ENCODE assay signal across 20 cellular contexts in the genomic region with DNA sequence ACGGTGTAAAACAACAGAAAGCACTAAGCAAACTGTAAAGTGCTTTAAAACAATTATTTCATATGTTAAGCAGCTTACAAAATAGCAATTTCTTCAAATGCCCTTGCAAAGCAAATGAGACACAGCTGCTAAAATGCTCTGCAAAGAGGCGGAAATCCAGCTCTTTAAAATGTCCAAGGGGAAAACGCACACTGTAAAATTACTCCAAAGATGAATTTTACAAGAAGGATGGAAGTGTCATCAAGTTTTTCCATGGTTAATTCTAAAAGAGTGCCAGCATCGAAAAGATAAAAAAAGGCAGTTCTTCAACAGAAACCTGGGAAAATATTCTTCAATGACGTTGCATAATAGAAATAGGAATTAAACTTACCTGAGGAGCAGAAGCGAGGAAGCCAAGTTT.
DNase-seq lines count a peak whose midpoint lies in the region; ATAC-seq and TF ChIP-seq lines count a peak whose summit lies in the region.
"Had no signal": no experiment of that assay in that cellular context is flagged by ENCODE, and none has a peak within 500 bp of the region (broad histone marks: within the 10 kb centered on the region; RNA-seq: fewer than 3 reads in every experiment).

No MANE protein-coding gene starts in this region.

- H3K27ac Mint-ChIP-seq in MCF 10A (ENCODE audit: low read depth, unreplicated experiment): peak overlapping the region; percentile 90
- H3K27ac Mint-ChIP-seq: activated CD4-positive, alpha-beta T cell treated with anti-CD3 and anti-CD28 coated beads for 36 hours; activated naive CD8-positive, alpha-beta T cell treated with anti-CD3 and anti-CD28 coated beads for 36 hours; activated T-cell treated with anti-CD3 and anti-CD28 coated beads, Interleukin-2, amount 50 U/mL, for 24 hours had no signal

- H3K4me3 ChIP-seq in breast epithelium (no peak overlapping the region), dorsolateral prefrontal cortex (peak overlapping the region in 8 of 59 donors; percentile 2 to 24 (median 4)), esophagus squamous epithelium (no peak overlapping the region)
- H3K4me3 ChIP-seq: suprapubic skin had no signal

- TSS peak; percentile 75 for BruUV-seq in MCF 10A (replicated peaks; lab: Mats Ljungman, UMichigan)

- H3K4me1 ChIP-seq in breast epithelium (no peaks in the 10 kb centered on the region), esophagus squamous epithelium (peaks cover 4 to 44% (median 26%) of the 10 kb centered on the region in 3 donors)

- peak overlapping the region; percentile 67 for H3K4me3 Mint-ChIP-seq in MCF 10A (ENCODE audit: unreplicated experiment)
- H3K4me3 Mint-ChIP-seq: activated CD4-positive, alpha-beta T cell treated with anti-CD3 and anti-CD28 coated beads for 36 hours; activated naive CD8-positive, alpha-beta T cell treated with anti-CD3 and anti-CD28 coated beads for 36 hours; activated T-cell treated with anti-CD3 and anti-CD28 coated beads, Interleukin-2, amount 50 U/mL, for 24 hours had no signal

- peaks cover 28% of the 10 kb centered on the region for H3K9me3 Mint-ChIP-seq in MCF 10A (ENCODE audit: unreplicated experiment)
- H3K9me3 Mint-ChIP-seq: activated naive CD8-positive, alpha-beta T cell treated with anti-CD3 and anti-CD28 coated beads for 36 hours; activated T-cell treated with anti-CD3 and anti-CD28 coated beads, Interleukin-2, amount 50 U/mL, for 24 hours had no signal

- CTCF ChIA-PET in MCF 10A (lab: Yijun Ruan, JAX): interaction anchor here (0.5 to 1.5 kb wide), 8 partner anchors 9 to 196 kb away, joined by 3 to 6 read pairs (median 4); no protein-coding TSS in a partner anchor

- POLR2A ChIA-PET in MCF 10A (lab: Yijun Ruan, JAX): interaction anchor here (0.6 to 4.7 kb wide), 22 partner anchors 9 to 525 kb away, joined by 3 to 69 read pairs (median 10); no protein-coding TSS in a partner anchor

- TF ChIP-seq CTCF in MCF 10A (IDR thresholded peaks at IDR 0.05; ENCODE audit: unreplicated experiment): no peak
- TF ChIP-seq CTCF in breast epithelium (IDR thresholded peaks at IDR 0.05): no peak
- TF ChIP-seq CTCF in dorsolateral prefrontal cortex (IDR thresholded peaks at IDR 0.05 in 54 of 56, conservative IDR thresholded peaks at IDR 0.05 in 2 of 56; ENCODE audit: low read depth in 1 of 56, partially characterized antibody in 56 of 56): no peak
- TF ChIP-seq CTCF in esophagus squamous epithelium (IDR thresholded peaks at IDR 0.05): no peak

- no peak for ATAC-seq in HG03521 (IDR thresholded peaks at IDR 0.05; ENCODE audit: unreplicated experiment)
- no peak for ATAC-seq in left lobe of liver
- ATAC-seq: activated CD4-positive, alpha-beta T cell treated with anti-CD3 and anti-CD28 coated beads for 36 hours had no signal

- H3K27me3 Mint-ChIP-seq in MCF 10A (ENCODE audit: insufficient read depth, unreplicated experiment): no peaks in the 10 kb centered on the region
- H3K27me3 Mint-ChIP-seq: activated naive CD8-positive, alpha-beta T cell treated with anti-CD3 and anti-CD28 coated beads for 36 hours had no signal

- peaks cover 65% of the 10 kb centered on the region for H3K4me1 Mint-ChIP-seq in MCF 10A (ENCODE audit: insufficient read depth, unreplicated experiment)
- H3K4me1 Mint-ChIP-seq: activated CD4-positive, alpha-beta T cell treated with anti-CD3 and anti-CD28 coated beads for 36 hours; activated naive CD8-positive, alpha-beta T cell treated with anti-CD3 and anti-CD28 coated beads for 36 hours had no signal

- intact Hi-C loops in MCF 10A (cut with micrococcal nuclease) (loop anchor here (1.0 to 2.0 kb wide), 3 partner anchors 13 to 22 kb away; no protein-coding TSS in a partner anchor), breast epithelium (cut with DNase I; ENCODE audit: low total_unique reads) (no loop called here), dorsolateral prefrontal cortex (cut with DNase I) (no loop called here), esophagus squamous epithelium (cut with DNase I) (no loop called here)

- no peak for DNase-seq in MCF 10A (ENCODE audit: unreplicated experiment)
- no peak for DNase-seq in breast epithelium (ENCODE audit: low spot score in 2 of 2)
- no peak for DNase-seq in dorsolateral prefrontal cortex
- DNase-seq in myocyte (ENCODE audit: low read depth): peak; percentile 41
- DNase-seq in esophagus squamous epithelium (lab: John Stamatoyannopoulos, UW): no peak
- DNase-seq in DMS153 treated with DMSO at 0.1 percent for 48 hours (lab: John Stamatoyannopoulos, UW; ENCODE audit: unreplicated experiment): no peak
- no peak for DNase-seq in left lobe of liver (ENCODE audit: low spot score)
- DNase-seq: activated CD4-positive, alpha-beta T cell treated with anti-CD3 and anti-CD28 coated beads for 36 hours; activated naive CD8-positive, alpha-beta T cell treated with anti-CD3 and anti-CD28 coated beads for 36 hours; activated T-cell treated with anti-CD3 and anti-CD28 coated beads, Interleukin-2, amount 50 U/mL, for 24 hours; COR-L47; cortex of kidney; foreskin melanocyte; GDM1; posterior cingulate gyrus; stimulated activated CD4-positive, alpha-beta T cell treated with anti-CD3 and anti-CD28 coated beads, Interleukin-15, amount 100 ng/mL, for 24 hours; T-helper 2 cell had no signal

- H3K27ac ChIP-seq in breast epithelium (peak overlapping the region in 1 of 2 donors; percentile 22), dorsolateral prefrontal cortex (peak overlapping the region in 51 of 59 donors; percentile 26 to 91 (median 80)), esophagus squamous epithelium (peak overlapping the region in 1 of 4 donors; percentile 74)
- H3K27ac ChIP-seq: 22Rv1, suprapubic skin had no signal

- H3K36me3 ChIP-seq in breast epithelium: no peaks in the 10 kb centered on the region
- no peaks in the 10 kb centered on the region for H3K36me3 ChIP-seq in esophagus squamous epithelium
- H3K36me3 ChIP-seq: suprapubic skin had no signal

- no peak for TF ChIP-seq POLR2A in breast epithelium (IDR thresholded peaks at IDR 0.05)
- no peak for TF ChIP-seq POLR2A in esophagus squamous epithelium (IDR thresholded peaks at IDR 0.05)

- WGBS in esophagus squamous epithelium, 2 donors: 39 to 48% methylated on average over 6 of the region's 6 CpGs

- H3K9me3 ChIP-seq in breast epithelium (no peaks in the 10 kb centered on the region), esophagus squamous epithelium (peaks cover 0 to 2% (median under 1%) of the 10 kb centered on the region in 3 donors)
- H3K9me3 ChIP-seq: suprapubic skin had no signal

- H3K36me3 Mint-ChIP-seq in MCF 10A (ENCODE audit: insufficient read depth, unreplicated experiment): peaks cover 39% of the 10 kb centered on the region
- H3K36me3 Mint-ChIP-seq: activated naive CD8-positive, alpha-beta T cell treated with anti-CD3 and anti-CD28 coated beads for 36 hours had no signal

- H3K27me3 ChIP-seq in breast epithelium (no peaks in the 10 kb centered on the region), dorsolateral prefrontal cortex (no peaks in the 10 kb centered on the region), esophagus squamous epithelium (no peaks in the 10 kb centered on the region)
- H3K27me3 ChIP-seq: suprapubic skin had no signal
